Comparison of ENCODE assay signal across 1 cellular context in the genomic region with DNA sequence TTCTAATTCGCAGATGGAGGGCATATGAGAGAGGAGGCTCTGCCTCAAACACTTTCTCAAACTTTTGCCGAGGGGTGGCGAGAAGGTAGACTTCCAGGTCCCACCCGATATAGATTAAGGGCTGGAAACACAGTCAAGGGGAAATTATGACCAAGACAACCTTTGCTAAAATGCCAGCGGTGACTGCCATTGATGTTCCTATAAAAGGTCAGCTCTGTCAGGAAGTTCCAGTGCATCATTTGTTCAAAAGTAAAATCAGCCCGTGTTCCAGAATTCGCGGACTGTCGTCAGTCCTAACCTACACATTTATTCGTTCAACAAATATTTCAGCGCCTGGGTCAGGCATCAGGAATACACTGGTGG.
TF ChIP-seq lines count a peak whose summit lies in the region.

No MANE protein-coding gene starts in this region.

TF ChIP-seq in A549, 52 proteins besides CTCF, POLR2A, EP300 and RAD21 (continued from another document):
- no peak for TF ChIP-seq MAZ (IDR thresholded peaks at IDR 0.05; ENCODE audit: borderline replicate concordance, low read depth, low read length)
- TF ChIP-seq, protein P1, sequence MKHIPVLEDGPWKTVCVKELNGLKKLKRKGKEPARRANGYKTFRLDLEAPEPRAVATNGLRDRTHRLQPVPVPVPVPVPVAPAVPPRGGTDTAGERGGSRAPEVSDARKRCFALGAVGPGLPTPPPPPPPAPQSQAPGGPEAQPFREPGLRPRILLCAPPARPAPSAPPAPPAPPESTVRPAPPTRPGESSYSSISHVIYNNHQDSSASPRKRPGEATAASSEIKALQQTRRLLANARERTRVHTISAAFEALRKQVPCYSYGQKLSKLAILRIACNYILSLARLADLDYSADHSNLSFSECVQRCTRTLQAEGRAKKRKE (CRISPR knock-in tag; IDR thresholded peaks at IDR 0.05; ENCODE audit: low read depth): no peak
- TF ChIP-seq CBX8 (IDR thresholded peaks at IDR 0.05): no peak
- no peak for TF ChIP-seq FOXS1 (CRISPR knock-in tag; IDR thresholded peaks at IDR 0.05)
